ENCODE assay signal across 27 cellular contexts in genomic region chr10:97442277-97442676, GRCh38.
"Had no signal": no experiment of that assay in that cellular context is flagged by ENCODE, and none has a peak within 500 bp of the region (broad histone marks: within the 10 kb centered on the region; RNA-seq: fewer than 3 reads in every experiment).

No MANE protein-coding gene starts in this region.

- H3K4me3 ChIP-seq: esophagus squamous epithelium had no signal

- H3K27me3 Mint-ChIP-seq: activated B cell treated with CpG ODN at 0.5 μM for 24 hours; activated CD8-positive, alpha-beta T cell treated with anti-CD3 and anti-CD28 coated beads for 36 hours; activated naive CD4-positive, alpha-beta T cell treated with anti-CD3 and anti-CD28 coated beads, Interleukin-2, amount 10 ng/mL, durations not matched to agents 7 days and 5 days; activated naive CD8-positive, alpha-beta T cell; central memory CD8-positive, alpha-beta T cell; T-helper 17 cell had no signal

- H3K9me3 ChIP-seq: esophagus squamous epithelium had no signal

- H3K4me3 Mint-ChIP-seq: activated B cell treated with CpG ODN at 0.5 μM for 24 hours; activated CD8-positive, alpha-beta T cell treated with anti-CD3 and anti-CD28 coated beads for 36 hours; activated naive CD4-positive, alpha-beta T cell treated with anti-CD3 and anti-CD28 coated beads, Interleukin-2, amount 10 ng/mL, durations not matched to agents 7 days and 5 days; activated naive CD8-positive, alpha-beta T cell; activated T-helper 1 cell treated with anti-CD3 and anti-CD28 coated beads, Interleukin-12 subunit alpha, Interleukin-12 subunit beta, Interleukin-2, Interleukin-4 antibody, amounts not matched to agents 30 ng/mL and 10 ng/mL and 1 ng/mL, durations not matched to agents 14 hours and 24 hours and 36 hours; central memory CD8-positive, alpha-beta T cell; T-helper 17 cell; T-helper 2 cell treated with Interferon-gamma antibody and Interleukin-4, amounts not matched to agents 5 μg/mL and 100 μg/mL, for 36 hours had no signal

- ATAC-seq: activated CD4-positive, CD25-positive, alpha-beta regulatory T cell treated with anti-CD3 and anti-CD28 coated beads, Interleukin-2, amount 50 U/mL, for 24 hours; activated CD8-positive, alpha-beta T cell treated with anti-CD3 and anti-CD28 coated beads for 36 hours; T-helper 17 cell had no signal

- H3K9me3 Mint-ChIP-seq: activated B cell treated with CpG ODN at 0.5 μM for 24 hours; activated CD8-positive, alpha-beta T cell treated with anti-CD3 and anti-CD28 coated beads for 36 hours; activated naive CD4-positive, alpha-beta T cell treated with anti-CD3 and anti-CD28 coated beads, Interleukin-2, amount 10 ng/mL, durations not matched to agents 7 days and 5 days; activated T-helper 1 cell treated with anti-CD3 and anti-CD28 coated beads, Interleukin-12 subunit alpha, Interleukin-12 subunit beta, Interleukin-2, Interleukin-4 antibody, amounts not matched to agents 30 ng/mL and 10 ng/mL and 1 ng/mL, durations not matched to agents 14 hours and 24 hours and 36 hours; activated T-helper 2 cell treated with anti-CD3 and anti-CD28 coated beads, Interferon-gamma antibody, Interleukin-2, Interleukin-4, amounts not matched to agents 10 μg/mL and 5 μg/mL and 100 μg/mL, durations not matched to agents 14 hours and 24 hours and 36 hours; central memory CD8-positive, alpha-beta T cell; T-helper 2 cell treated with Interferon-gamma antibody and Interleukin-4, amounts not matched to agents 5 μg/mL and 100 μg/mL, for 36 hours had no signal

- H3K27me3 ChIP-seq: brain microvascular endothelial cell, esophagus squamous epithelium had no signal

- H3K27ac Mint-ChIP-seq: activated B cell treated with CpG ODN at 0.5 μM for 24 hours; activated CD8-positive, alpha-beta T cell treated with anti-CD3 and anti-CD28 coated beads for 36 hours; activated naive CD8-positive, alpha-beta T cell; activated T-helper 1 cell treated with anti-CD3 and anti-CD28 coated beads, Interleukin-12 subunit alpha, Interleukin-12 subunit beta, Interleukin-2, Interleukin-4 antibody, amounts not matched to agents 30 ng/mL and 10 ng/mL and 1 ng/mL, durations not matched to agents 14 hours and 24 hours and 36 hours; activated T-helper 2 cell treated with anti-CD3 and anti-CD28 coated beads, Interferon-gamma antibody, Interleukin-2, Interleukin-4, amounts not matched to agents 10 μg/mL and 5 μg/mL and 100 μg/mL, durations not matched to agents 14 hours and 24 hours and 36 hours; T-helper 17 cell; T-helper 2 cell treated with Interferon-gamma antibody and Interleukin-4, amounts not matched to agents 5 μg/mL and 100 μg/mL, for 36 hours had no signal

- H3K27ac ChIP-seq: brain microvascular endothelial cell, epithelial cell of prostate, esophagus squamous epithelium, WERI-Rb-1 had no signal

- DNase-seq: activated B cell treated with CpG ODN at 0.5 μM for 24 hours; activated CD4-positive, alpha-beta T cell treated with anti-CD3 and anti-CD28 coated beads for 48 hours; activated CD4-positive, alpha-beta T cell treated with anti-CD3 and anti-CD28 coated beads, Interleukin-2, amount 50 U/mL, for 1 hour; activated CD4-positive, alpha-beta T cell treated with anti-CD3 and anti-CD28 coated beads, Interleukin-2, amount 50 U/mL, for 48 hours; activated CD8-positive, alpha-beta memory T cell treated with anti-CD3 and anti-CD28 coated beads for 24 hours; activated CD8-positive, alpha-beta T cell treated with anti-CD3 and anti-CD28 coated beads for 36 hours; activated effector memory CD4-positive, alpha-beta T cell treated with anti-CD3 and anti-CD28 coated beads, Interleukin-2, amount 50 U/mL, for 16 hours; activated naive CD4-positive, alpha-beta T cell treated with anti-CD3 and anti-CD28 coated beads, Interleukin-2, amount 10 ng/mL, durations not matched to agents 7 days and 5 days; amniotic stem cell; anterior cingulate cortex; brain microvascular endothelial cell; cortex of kidney; dermis blood vessel endothelial cell; effector CD8-positive, alpha-beta T cell; esophagus squamous epithelium; head of caudate nucleus; T-helper 1 cell; T-helper 17 cell; T1000; WERI-Rb-1 had no signal
